Comparison of ENCODE assay signal across 8 cellular contexts in genomic region chr2:26245810-26246209, GRCh38. TPM values are rescaled to one million over a fixed set of nuclear protein-coding genes. Genes with fewer than 3 reads are reported as not detected.
DNase-seq lines count a peak whose midpoint lies in the region; ATAC-seq and TF ChIP-seq lines count a peak whose summit lies in the region.

No MANE protein-coding gene starts in this region.

- peak overlapping the region; percentile 100 for H3K27ac Mint-ChIP-seq in activated T-cell treated with anti-CD3 and anti-CD28 coated beads, Interleukin-2, amount 50 U/mL, for 24 hours

- TF ChIP-seq CTCF in epithelial cell of proximal tubule (conservative IDR thresholded peaks at IDR 0.05; ENCODE audit: low read depth, low read length): no peak

- H3K4me1 Mint-ChIP-seq in activated T-cell treated with anti-CD3 and anti-CD28 coated beads, Interleukin-2, amount 50 U/mL, for 24 hours (ENCODE audit: low read depth): peaks cover 50% of the 10 kb centered on the region

- ATAC-seq in HG02840 (IDR thresholded peaks at IDR 0.05; ENCODE audit: low FRiP score, unreplicated experiment): peak; percentile 38
- no peak for ATAC-seq in HG02571 (IDR thresholded peaks at IDR 0.05; ENCODE audit: unreplicated experiment)

- peak overlapping the region; percentile 95 for H3K4me3 Mint-ChIP-seq in activated T-cell treated with anti-CD3 and anti-CD28 coated beads, Interleukin-2, amount 50 U/mL, for 24 hours

- no peaks in the 10 kb centered on the region for H3K9me3 Mint-ChIP-seq in activated T-cell treated with anti-CD3 and anti-CD28 coated beads, Interleukin-2, amount 50 U/mL, for 24 hours

- H3K27me3 Mint-ChIP-seq in activated T-cell treated with anti-CD3 and anti-CD28 coated beads, Interleukin-2, amount 50 U/mL, for 24 hours: no peaks in the 10 kb centered on the region

- peak overlapping the region; percentile 93 for H3K4me3 ChIP-seq in epithelial cell of proximal tubule (ENCODE audit: low read depth, low read length)

- DNase-seq in activated T-cell treated with anti-CD3 and anti-CD28 coated beads, Interleukin-2, amount 50 U/mL, for 24 hours: no peak
- DNase-seq in activated T-cell treated with anti-CD3 and anti-CD28 coated beads, Interleukin-2, amount 50 U/mL, for 1 hour: no peak
- DNase-seq in RKO (ENCODE audit: low spot score) (peak; percentile 76), epithelial cell of proximal tubule (ENCODE audit: low read depth) (no peak), pons (ENCODE audit: low spot score) (peak; percentile 39), ecto neural progenitor cell (ENCODE audit: low spot score) (no peak)

- peaks cover 36% of the 10 kb centered on the region for H3K36me3 Mint-ChIP-seq in activated T-cell treated with anti-CD3 and anti-CD28 coated beads, Interleukin-2, amount 50 U/mL, for 24 hours (ENCODE audit: low read depth)

RNA-seq across cellular contexts. Expression of gene HADHB, which starts 1.1 kb away (rescaled TPM):
- total RNA-seq in epithelial cell of proximal tubule: 71.1 and 77.8 TPM in 2 replicates

RNA-seq across cellular contexts. Expression of gene HADHA, which starts 1.4 kb away (rescaled TPM):
- 89.0 and 105 TPM in 2 replicates for total RNA-seq in epithelial cell of proximal tubule

Comparison
In these comparisons a context has a peak if more than half of its experiments do, and no peak if none do; other contexts are left out.
1. DNase-seq: peak in RKO (single experiment) and pons (single experiment); none in activated T-cell treated with anti-CD3 and anti-CD28 coated beads, Interleukin-2, amount 50 U/mL, for 24 hours (single experiment), activated T-cell treated with anti-CD3 and anti-CD28 coated beads, Interleukin-2, amount 50 U/mL, for 1 hour (single experiment), epithelial cell of proximal tubule (single experiment) and ecto neural progenitor cell (single experiment).